13 cellular contexts compared by ENCODE assay signal in genomic region chr3:13338231-13338630, GRCh38.
DNase-seq lines count a peak whose midpoint lies in the region; ATAC-seq and TF ChIP-seq lines count a peak whose summit lies in the region.
"Had no signal": no experiment of that assay in that cellular context is flagged by ENCODE, and none has a peak within 500 bp of the region (broad histone marks: within the 10 kb centered on the region; RNA-seq: fewer than 3 reads in every experiment).

No MANE protein-coding gene starts in this region.

- no peaks in the 10 kb centered on the region for H3K9me3 Mint-ChIP-seq in CD4-positive, alpha-beta memory T cell
- H3K9me3 Mint-ChIP-seq in HFFc6 (no peaks in the 10 kb centered on the region), immature natural killer cell (no peaks in the 10 kb centered on the region)
- H3K9me3 Mint-ChIP-seq in activated CD4-positive, alpha-beta memory T cell treated with anti-CD3 and anti-CD28 coated beads, Interleukin-2, amount 10 ng/mL, durations not matched to agents 7 days and 5 days: no peaks in the 10 kb centered on the region

- TF ChIP-seq CTCF in HFFc6 (IDR thresholded peaks at IDR 0.05) (no peak), right lobe of liver (IDR thresholded peaks at IDR 0.05) (no peak)

- POLR2A ChIA-PET in CD4-positive, alpha-beta memory T cell (lab: Charles Lee; ENCODE audit: partially characterized antibody): interaction anchor here (0.6 kb wide), 1 partner anchor 10 kb away, joined by 3 read pairs; no protein-coding TSS in a partner anchor
- POLR2A ChIA-PET in activated CD4-positive, alpha-beta memory T cell treated with anti-CD3 and anti-CD28 coated beads, Interleukin-2, amount 10 ng/mL, durations not matched to agents 7 days and 5 days (lab: Charles Lee): no interaction called here

- no peaks in the 10 kb centered on the region for H3K9me3 ChIP-seq in CD4-positive, alpha-beta memory T cell (ENCODE audit: control insufficient read depth in 1 of 2, low read length in 2 of 2)
- H3K9me3 ChIP-seq in right lobe of liver: no peaks in the 10 kb centered on the region

- peak overlapping the region in 5 of 7 donors; percentile 16 to 84 (median 53) for H3K27ac Mint-ChIP-seq in CD4-positive, alpha-beta memory T cell
- H3K27ac Mint-ChIP-seq in HFFc6 (peak overlapping the region; percentile 36; the same call in 1 of the 2 replicates), immature natural killer cell (peak overlapping the region; percentile 13 to 80 (median 75))
- H3K27ac Mint-ChIP-seq in activated CD4-positive, alpha-beta memory T cell treated with anti-CD3 and anti-CD28 coated beads, Interleukin-2, amount 10 ng/mL, durations not matched to agents 7 days and 5 days: peak overlapping the region; percentile 28
- H3K27ac Mint-ChIP-seq: neural progenitor cell had no signal

- no peak overlapping the region for H3K4me3 ChIP-seq in CD4-positive, alpha-beta memory T cell (ENCODE audit: low read length in 2 of 2)
- H3K4me3 ChIP-seq in right lobe of liver: no peak overlapping the region
- H3K4me3 ChIP-seq: lung, neural progenitor cell had no signal

- peaks cover 2 to 11% (median 5%) of the 10 kb centered on the region in 4 donors for H3K4me1 Mint-ChIP-seq in CD4-positive, alpha-beta memory T cell
- no peaks in the 10 kb centered on the region for H3K4me1 Mint-ChIP-seq in HFFc6 (ENCODE audit: low read depth)
- peaks cover 14% of the 10 kb centered on the region for H3K4me1 Mint-ChIP-seq in activated CD4-positive, alpha-beta memory T cell treated with anti-CD3 and anti-CD28 coated beads, Interleukin-2, amount 10 ng/mL, durations not matched to agents 7 days and 5 days
- peaks cover 38 to 57% of the 10 kb centered on the region in 2 donors for H3K4me1 Mint-ChIP-seq in immature natural killer cell

- intact Hi-C loops in CD4-positive, alpha-beta memory T cell (cut with micrococcal nuclease): no loop called here
- intact Hi-C loops in right lobe of liver (cut with DNase I): no loop called here

- WGBS in right lobe of liver (ENCODE audit: insufficient coverage, low coverage, low lambda C conversion rate, missing lambda C conversion rate): 92% methylated on average over 2 of the region's 3 CpGs

- ATAC-seq in GM18498 (IDR thresholded peaks at IDR 0.05; ENCODE audit: unreplicated experiment) (no peak), HG02884 (IDR thresholded peaks at IDR 0.05; ENCODE audit: unreplicated experiment) (no peak), right lobe of liver (no peak)

- peaks cover 99% of the 10 kb centered on the region for H3K36me3 ChIP-seq in CD4-positive, alpha-beta memory T cell (ENCODE audit: insufficient read depth, low read length)
- H3K36me3 ChIP-seq in right lobe of liver: peaks cover 0 to 31% (median 12%) of the 10 kb centered on the region in 4 donors
- H3K36me3 ChIP-seq: neural progenitor cell had no signal

- no peaks in the 10 kb centered on the region for H3K27me3 Mint-ChIP-seq in CD4-positive, alpha-beta memory T cell
- peaks cover 51% of the 10 kb centered on the region for H3K27me3 Mint-ChIP-seq in HFFc6 (ENCODE audit: insufficient read depth)
- no peaks in the 10 kb centered on the region for H3K27me3 Mint-ChIP-seq in activated CD4-positive, alpha-beta memory T cell treated with anti-CD3 and anti-CD28 coated beads, Interleukin-2, amount 10 ng/mL, durations not matched to agents 7 days and 5 days
- H3K27me3 Mint-ChIP-seq in immature natural killer cell (ENCODE audit: low read depth in 3 of 3): peaks cover 0 to 10% (median 5%) of the 10 kb centered on the region in 3 donors

- H3K4me1 ChIP-seq in CD4-positive, alpha-beta memory T cell (ENCODE audit: insufficient read depth, low read length): peaks cover 4% of the 10 kb centered on the region
- H3K4me1 ChIP-seq in right lobe of liver: no peaks in the 10 kb centered on the region
- H3K4me1 ChIP-seq: neural progenitor cell had no signal

- H3K4me3 Mint-ChIP-seq in CD4-positive, alpha-beta memory T cell: peak overlapping the region in 1 of 8 donors; percentile 50
- no peak overlapping the region for H3K4me3 Mint-ChIP-seq in HFFc6
- no peak overlapping the region for H3K4me3 Mint-ChIP-seq in activated CD4-positive, alpha-beta memory T cell treated with anti-CD3 and anti-CD28 coated beads, Interleukin-2, amount 10 ng/mL, durations not matched to agents 7 days and 5 days
- peak overlapping the region in 1 of 5 donors; percentile 27 for H3K4me3 Mint-ChIP-seq in immature natural killer cell
- H3K4me3 Mint-ChIP-seq: neural progenitor cell had no signal

- H3K27me3 ChIP-seq in CD4-positive, alpha-beta memory T cell (ENCODE audit: insufficient read depth, low read length): no peaks in the 10 kb centered on the region
- H3K27me3 ChIP-seq in right lobe of liver: no peaks in the 10 kb centered on the region
- H3K27me3 ChIP-seq: neural progenitor cell had no signal

- H3K36me3 Mint-ChIP-seq in CD4-positive, alpha-beta memory T cell: peaks cover 53 to 77% of the 10 kb centered on the region in 2 donors
- H3K36me3 Mint-ChIP-seq in HFFc6 (ENCODE audit: low read depth) (no peaks in the 10 kb centered on the region), immature natural killer cell (peaks cover 11 to 49% (median 17%) of the 10 kb centered on the region in 3 donors)
- H3K36me3 Mint-ChIP-seq in activated CD4-positive, alpha-beta memory T cell treated with anti-CD3 and anti-CD28 coated beads, Interleukin-2, amount 10 ng/mL, durations not matched to agents 7 days and 5 days (ENCODE audit: low read depth): peaks cover 83% of the 10 kb centered on the region

- H3K27ac ChIP-seq in CD4-positive, alpha-beta memory T cell (ENCODE audit: low read depth, low read length): no peak overlapping the region
- H3K27ac ChIP-seq in right lobe of liver: no peak overlapping the region
- H3K27ac ChIP-seq: neural progenitor cell had no signal

- no peak for TF ChIP-seq POLR2A in right lobe of liver (IDR thresholded peaks at IDR 0.05)

- no peak for DNase-seq in CD4-positive, alpha-beta memory T cell
- peak; percentile 14 for DNase-seq in HFFc6
- no peak for DNase-seq in activated CD4-positive, alpha-beta memory T cell treated with anti-CD3 and anti-CD28 coated beads, Interleukin-2, amount 10 ng/mL, durations not matched to agents 7 days and 5 days
- no peak for DNase-seq in immature natural killer cell
- no peak for DNase-seq in D341Med (ENCODE audit: low spot score)
- DNase-seq in right lobe of liver: no peak
- DNase-seq: activated effector memory CD4-positive, alpha-beta T cell treated with anti-CD3 and anti-CD28 coated beads, Interleukin-2, amount 50 U/mL, for 16 hours; cerebellar nuclear complex; NCI-H2171 had no signal

- CTCF ChIA-PET in CD4-positive, alpha-beta memory T cell (lab: Charles Lee; ENCODE audit: partially characterized antibody): no interaction called here
- CTCF ChIA-PET in activated CD4-positive, alpha-beta memory T cell treated with anti-CD3 and anti-CD28 coated beads, Interleukin-2, amount 10 ng/mL, durations not matched to agents 7 days and 5 days (lab: Charles Lee): no interaction called here
